In genomic region chr7:84258628-84259027, GRCh38 we compare ENCODE assay signal across 1 cellular context.
TF ChIP-seq lines count a peak whose summit lies in the region.

No MANE protein-coding gene starts in this region.

TF ChIP-seq in SK-N-SH, 30 proteins besides CTCF, POLR2A, EP300 and RAD21 (continued from another document):
- no peak for TF ChIP-seq RXRA (IDR thresholded peaks at IDR 0.05; ENCODE audit: borderline replicate concordance, low read depth)
